In the genomic region with DNA sequence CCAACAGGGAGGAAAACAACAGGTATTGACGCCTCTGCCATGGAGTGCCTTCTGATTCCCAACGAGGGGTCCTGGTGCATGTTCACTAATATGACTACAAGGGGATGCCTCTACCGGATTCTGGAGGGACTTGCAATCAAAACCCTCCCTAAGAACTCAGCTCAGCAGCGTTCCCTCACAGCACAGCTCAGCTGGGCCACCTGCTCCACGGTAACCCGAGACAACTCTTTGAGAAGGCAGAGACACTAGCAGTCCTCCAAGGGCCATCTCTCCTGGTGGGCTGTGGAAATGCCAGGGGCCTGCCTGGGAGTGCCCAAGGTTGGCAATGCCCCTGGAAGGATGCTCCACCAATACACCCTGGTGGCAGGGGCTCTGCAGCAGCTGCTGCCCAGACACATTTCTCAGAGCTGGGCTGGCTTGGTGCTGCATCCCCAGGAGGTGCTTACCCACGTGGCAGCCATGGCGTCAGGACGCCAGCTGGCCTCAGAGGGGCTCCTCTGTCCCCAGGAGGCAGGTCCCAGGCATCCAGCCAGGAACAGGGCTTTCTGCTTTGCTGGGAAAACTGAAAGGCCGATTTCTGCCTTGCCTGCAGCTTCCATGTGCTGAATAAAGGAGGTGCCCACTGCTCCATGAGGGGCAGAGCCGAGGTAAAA, we compare ENCODE assay signal across 1 cellular context.
TF ChIP-seq lines count a peak whose summit lies in the region.

No MANE protein-coding gene starts in this region.

TF ChIP-seq in H1, 55 proteins besides CTCF, POLR2A, EP300 and RAD21:
- TF ChIP-seq POLR2AphosphoS5 (IDR thresholded peaks at IDR 0.05; ENCODE audit: low read depth, low read length) (no peak), ASH2L (IDR thresholded peaks at IDR 0.05; ENCODE audit: low read length) (no peak), SP1 (IDR thresholded peaks at IDR 0.05; ENCODE audit: low read depth, low read length) (no peak), EGR1 (IDR thresholded peaks at IDR 0.05; ENCODE audit: borderline replicate concordance, low read depth, low read length) (no peak), JUN (IDR thresholded peaks at IDR 0.05; ENCODE audit: low read depth, low read length) (no peak), CHD2 (IDR thresholded peaks at IDR 0.05; ENCODE audit: low read length) (no peak)
- TF ChIP-seq, protein P1, sequence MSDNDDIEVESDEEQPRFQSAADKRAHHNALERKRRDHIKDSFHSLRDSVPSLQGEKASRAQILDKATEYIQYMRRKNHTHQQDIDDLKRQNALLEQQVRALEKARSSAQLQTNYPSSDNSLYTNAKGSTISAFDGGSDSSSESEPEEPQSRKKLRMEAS (IDR thresholded peaks at IDR 0.05): 0 out of 2 replicates have a peak, but pooled peaks have one; percentile 37
- TF ChIP-seq, protein P2, sequence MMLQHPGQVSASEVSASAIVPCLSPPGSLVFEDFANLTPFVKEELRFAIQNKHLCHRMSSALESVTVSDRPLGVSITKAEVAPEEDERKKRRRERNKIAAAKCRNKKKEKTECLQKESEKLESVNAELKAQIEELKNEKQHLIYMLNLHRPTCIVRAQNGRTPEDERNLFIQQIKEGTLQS (IDR thresholded peaks at IDR 0.05; ENCODE audit: insufficient read depth, low read depth, low read length): no peak
- TF ChIP-seq, protein P3, sequence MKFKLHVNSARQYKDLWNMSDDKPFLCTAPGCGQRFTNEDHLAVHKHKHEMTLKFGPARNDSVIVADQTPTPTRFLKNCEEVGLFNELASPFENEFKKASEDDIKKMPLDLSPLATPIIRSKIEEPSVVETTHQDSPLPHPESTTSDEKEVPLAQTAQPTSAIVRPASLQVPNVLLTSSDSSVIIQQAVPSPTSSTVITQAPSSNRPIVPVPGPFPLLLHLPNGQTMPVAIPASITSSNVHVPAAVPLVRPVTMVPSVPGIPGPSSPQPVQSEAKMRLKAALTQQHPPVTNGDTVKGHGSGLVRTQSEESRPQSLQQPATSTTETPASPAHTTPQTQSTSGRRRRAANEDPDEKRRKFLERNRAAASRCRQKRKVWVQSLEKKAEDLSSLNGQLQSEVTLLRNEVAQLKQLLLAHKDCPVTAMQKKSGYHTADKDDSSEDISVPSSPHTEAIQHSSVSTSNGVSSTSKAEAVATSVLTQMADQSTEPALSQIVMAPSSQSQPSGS (IDR thresholded peaks at IDR 0.05; ENCODE audit: low read length): no peak
